18 cellular contexts compared by ENCODE assay signal in genomic region chr15:36622247-36622795, GRCh38. TPM values are rescaled to one million over a fixed set of nuclear protein-coding genes. Genes with fewer than 3 reads are reported as not detected.
DNase-seq lines count a peak whose midpoint lies in the region; ATAC-seq and TF ChIP-seq lines count a peak whose summit lies in the region.
"Had no signal": no experiment of that assay in that cellular context is flagged by ENCODE, and none has a peak within 500 bp of the region (broad histone marks: within the 10 kb centered on the region; RNA-seq: fewer than 3 reads in every experiment).

No MANE protein-coding gene starts in this region.

- H3K9me3 ChIP-seq in right atrium auricular region = no peaks in the 10 kb centered on the region
- H3K9me3 ChIP-seq: MG63 had no signal

- H3K27ac ChIP-seq in right atrium auricular region = no peak overlapping the region
- H3K27ac ChIP-seq: GM23248, RWPE1 had no signal

- no peaks in the 10 kb centered on the region for H3K36me3 ChIP-seq in right atrium auricular region
- H3K36me3 ChIP-seq: MG63 had no signal

- intact Hi-C loops in Right ventricle myocardium superior (cut with DNase I) = no loop called here

- peaks cover 0 to 4% of the 10 kb centered on the region in 2 donors for H3K4me1 ChIP-seq in right atrium auricular region

- H3K27ac Mint-ChIP-seq in mesothelial cell of epicardium = peak overlapping the region; percentile 50
- H3K27ac Mint-ChIP-seq: CD4-positive, CD25-positive, alpha-beta regulatory T cell had no signal

- no peak overlapping the region for H3K4me3 ChIP-seq in right atrium auricular region
- H3K4me3 ChIP-seq: GM23248, MG63 had no signal

- H3K36me3 Mint-ChIP-seq in mesothelial cell of epicardium = peaks cover 40% of the 10 kb centered on the region
- H3K36me3 Mint-ChIP-seq: CD4-positive, CD25-positive, alpha-beta regulatory T cell had no signal

- no peaks in the 10 kb centered on the region for H3K27me3 ChIP-seq in right atrium auricular region
- H3K27me3 ChIP-seq: MG63 had no signal

- TF ChIP-seq CTCF in right atrium auricular region (IDR thresholded peaks at IDR 0.05) (no peak), mesothelial cell of epicardium (IDR thresholded peaks at IDR 0.05; ENCODE audit: unreplicated experiment) (no peak)

- H3K27me3 Mint-ChIP-seq in mesothelial cell of epicardium (ENCODE audit: low read depth) = no peaks in the 10 kb centered on the region
- H3K27me3 Mint-ChIP-seq: CD4-positive, CD25-positive, alpha-beta regulatory T cell had no signal

- DNase-seq in Right ventricle myocardium superior (no peak), right atrium auricular region (ENCODE audit: low spot score) (no peak), cerebellar cortex (ENCODE audit: low spot score) (peak; percentile 14), mesothelial cell of epicardium (ENCODE audit: low spot score in 2 of 2, unreplicated experiment in 2 of 2) (no peak), T-helper 9 cell (no peak), NCI-H2081 treated with DMSO at 0.1 percent for 48 hours (lab: John Stamatoyannopoulos, UW) (no peak), T-helper 2 cell (no peak)
- DNase-seq: ACHN; CD4-positive, CD25-positive, alpha-beta regulatory T cell; DMS79 treated with DMSO at 0.1 percent for 48 hours; GDM1; GM23248; KG1; MG63; NCI-H1105; NCI-H187 treated with DMSO at 0.1 percent for 48 hours; NCI-H524 had no signal

- peaks cover 15% of the 10 kb centered on the region for H3K4me1 Mint-ChIP-seq in mesothelial cell of epicardium

- ATAC-seq in Right ventricle myocardium superior (ENCODE audit: poor library complexity) = peak; percentile 40

- no peaks in the 10 kb centered on the region for H3K9me3 Mint-ChIP-seq in mesothelial cell of epicardium

- H3K4me3 Mint-ChIP-seq in mesothelial cell of epicardium = no peak overlapping the region
- H3K4me3 Mint-ChIP-seq: CD4-positive, CD25-positive, alpha-beta regulatory T cell had no signal

RNA-seq across cellular contexts. Expression of gene CDIN1, which starts 42.9 kb away (rescaled TPM):
- 187 TPM for total RNA-seq in Right ventricle myocardium superior
- total RNA-seq in right atrium auricular region = 10 to 100 TPM; 10.3 to 11.9 TPM
- 81.6 to 95.5 TPM (median 86.6 TPM) in 3 replicates for total RNA-seq in mesothelial cell of epicardium
